In the genomic region with DNA sequence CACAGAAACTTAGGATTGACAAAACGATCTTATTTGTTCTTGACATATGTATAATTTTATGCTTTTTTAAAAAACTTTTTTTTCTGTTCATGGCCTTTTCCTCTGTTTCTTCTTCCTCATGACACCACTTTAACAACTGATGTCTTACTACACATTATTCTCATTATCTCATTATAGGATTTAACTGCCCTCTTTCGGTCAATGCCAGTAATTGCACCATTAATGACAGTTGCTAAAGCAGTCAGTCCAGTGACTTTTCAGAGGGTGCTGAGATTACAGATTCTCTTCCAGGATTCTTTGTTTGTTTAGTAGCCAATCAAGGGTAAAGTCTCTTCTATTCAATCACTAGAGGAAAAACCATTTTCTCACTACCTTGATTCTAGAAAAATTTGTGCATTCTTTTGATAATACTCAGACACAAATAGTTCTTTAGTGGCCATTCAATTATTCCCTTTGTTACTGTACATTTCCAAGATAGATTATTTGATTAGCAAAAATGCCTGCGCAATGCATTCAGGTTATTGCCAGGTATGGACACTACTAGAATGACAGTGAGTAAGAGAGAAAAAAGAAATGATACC, we compare ENCODE assay signal across 8 cellular contexts. TPM values are rescaled to one million over a fixed set of nuclear protein-coding genes. Genes with fewer than 3 reads are reported as not detected.
DNase-seq lines count a peak whose midpoint lies in the region; ATAC-seq, FAIRE-seq and TF ChIP-seq lines count a peak whose summit lies in the region.

No MANE protein-coding gene starts in this region.

- H3K4me3 ChIP-seq in HCT116 (replicated peaks in 1 of 2; ENCODE audit: low read depth in 1 of 2, low read length in 2 of 2): no peak overlapping the region
- H3K4me3 ChIP-seq in bronchial epithelial cell (ENCODE audit: low read depth, low read length): no peak overlapping the region
- H3K4me3 ChIP-seq in thyroid gland (replicated peaks in 1 of 3): no peak overlapping the region

- H3K9me2 ChIP-seq in HCT116 (ENCODE audit: insufficient read depth): no peaks in the 10 kb centered on the region

- no peak for TF ChIP-seq POLR2A in HCT116 (IDR thresholded peaks at IDR 0.05; ENCODE audit: borderline replicate concordance, extremely low read depth, insufficient read depth, insufficient read length)
- no peak for TF ChIP-seq POLR2A in thyroid gland (IDR thresholded peaks at IDR 0.05)

- DNase-seq in DMS53 treated with DMSO at 0.1 percent for 48 hours (lab: John Stamatoyannopoulos, UW; ENCODE audit: unreplicated experiment) (peak; percentile 88), HCT116 (ENCODE audit: low read depth, low spot score) (peak; percentile 18), NCI-H748 treated with DMSO at 0.1 percent for 48 hours (lab: John Stamatoyannopoulos, UW) (peak; percentile 38), bronchial epithelial cell (ENCODE audit: low read depth) (peak; percentile 53), kidney tubule cell (ENCODE audit: low spot score) (peak; percentile 59), thyroid gland (no peak), activated gamma-delta T cell (lab: John Stamatoyannopoulos, UW) (no peak)

- no peak overlapping the region for H3K27ac ChIP-seq in HCT116 (ENCODE audit: low read depth, low read length)
- H3K27ac ChIP-seq in thyroid gland: no peak overlapping the region

- 11 to 13% methylated on average over 3 of the region's 3 CpGs for WGBS in thyroid gland, 2 donors

- peak; percentile 78 for TF ChIP-seq RAD21 in HCT116 (IDR thresholded peaks at IDR 0.05; ENCODE audit: low read depth)

- H3K4me1 ChIP-seq in HCT116 (ENCODE audit: control insufficient read depth in 1 of 2, insufficient read depth in 2 of 2, low read length in 2 of 2) (no peaks in the 10 kb centered on the region), thyroid gland (no peaks in the 10 kb centered on the region)

- no peaks in the 10 kb centered on the region for H4K20me1 ChIP-seq in HCT116 (ENCODE audit: insufficient read depth)

- H3K36me3 ChIP-seq in HCT116 (ENCODE audit: control insufficient read depth in 1 of 2, insufficient read depth in 2 of 2, low read length in 2 of 2): no peaks in the 10 kb centered on the region
- no peaks in the 10 kb centered on the region for H3K36me3 ChIP-seq in bronchial epithelial cell (ENCODE audit: control insufficient read depth, insufficient read depth, low read length)
- no peaks in the 10 kb centered on the region for H3K36me3 ChIP-seq in thyroid gland

- FAIRE-seq in bronchial epithelial cell (lab: Jason Lieb, UNC): no peak

- RAD21 ChIA-PET in HCT116 (lab: Charles Lee; ENCODE audit: low non-redundant PET in 1 of 2, low total read pairs in 2 of 2, uncharacterized antibody in 2 of 2, unreplicated experiment in 2 of 2): no interaction called here

- peak; percentile 55 to 77 (median 57); a peak in 5 of 6 replicates for TF ChIP-seq CTCF in HCT116 (IDR thresholded peaks at IDR 0.05 in 2 of 3, conservative IDR thresholded peaks at IDR 0.05 in 1 of 3; ENCODE audit: borderline replicate concordance in 1 of 3, insufficient read depth in 1 of 3, low read depth in 2 of 3, low read length in 2 of 3)
- peak; percentile 53 for TF ChIP-seq CTCF in bronchial epithelial cell (IDR thresholded peaks at IDR 0.05; ENCODE audit: insufficient read depth, low read length, severe bottlenecking)
- TF ChIP-seq CTCF in thyroid gland (IDR thresholded peaks at IDR 0.05): peak in 5 of 6 experiments; percentile 31 to 74 (median 66)

- POLR2A ChIA-PET in HCT116 (lab: Charles Lee): no interaction called here

- H2AFZ ChIP-seq in HCT116 (ENCODE audit: low read depth, low read length, poor library complexity, severe bottlenecking): no peak overlapping the region

- H3K4me2 ChIP-seq in HCT116 (ENCODE audit: low read length): no peak overlapping the region

- H3K27me3 ChIP-seq in HCT116 (ENCODE audit: insufficient read depth, low read length) (0 out of 2 replicates have a peak, but pooled peaks cover 4% of the 10 kb centered on the region), bronchial epithelial cell (ENCODE audit: control insufficient read depth, insufficient read depth, low read length) (no peaks in the 10 kb centered on the region), thyroid gland (no peaks in the 10 kb centered on the region)

- peak; percentile 84 for ATAC-seq in HCT116
- no peak for ATAC-seq in HG02884 (IDR thresholded peaks at IDR 0.05; ENCODE audit: unreplicated experiment)

- intact Hi-C loops in HCT116 (cut with micrococcal nuclease) (loop anchor here (1.0 to 5.0 kb wide), 3 partner anchors 147 to 357 kb away; no protein-coding TSS in a partner anchor), thyroid gland (cut with DNase I) (loop anchor here (10.0 kb wide), 2 partner anchors 95 to 385 kb away; partner anchors contain the start of gene M6PR)

- no peaks in the 10 kb centered on the region for H3K79me2 ChIP-seq in HCT116 (ENCODE audit: insufficient read depth, low read length)

- no peaks in the 10 kb centered on the region for H3K9me3 ChIP-seq in HCT116 (ENCODE audit: control insufficient read depth in 1 of 2, insufficient read depth in 1 of 2, low read depth in 1 of 2, low read length in 2 of 2)
- H3K9me3 ChIP-seq in thyroid gland: no peaks in the 10 kb centered on the region

- CTCF ChIA-PET in HCT116 (lab: Charles Lee): interaction anchor here (1.0 to 1.6 kb wide), 5 partner anchors 11 to 540 kb away, joined by 3 to 13 read pairs (median 7); no protein-coding TSS in a partner anchor

- H3K9ac ChIP-seq in HCT116 (ENCODE audit: low read length): no peak overlapping the region

- no TSS peak for BruUV-seq in HCT116 (replicated peaks; lab: Mats Ljungman, UMichigan)

TF ChIP-seq in HCT116, 20 proteins besides CTCF, POLR2A, EP300 and RAD21:
- TF ChIP-seq ATF3 (IDR thresholded peaks at IDR 0.05): no peak
- peak; percentile 22; the same call in 1 of the 2 replicates for TF ChIP-seq CEBPB (IDR thresholded peaks at IDR 0.05; ENCODE audit: low read depth)

RNA-seq across cellular contexts. Expression of gene KLRG1, which starts 50.1 kb away (rescaled TPM):
- total RNA-seq in HCT116 (2021; ENCODE audit: unreplicated experiment) (1.5 TPM), bronchial epithelial cell (under 0.01 TPM in 1 of 2 replicates, not detected in the other), thyroid gland (1 to 10 TPM; 1.1 to 4.3 (median 3.0) TPM)
- polyA plus RNA-seq in HCT116 (2012): 0.30 and 0.57 TPM in 2 replicates

Comparison
In these comparisons a context has a peak if more than half of its experiments do, and no peak if none do; other contexts are left out.
1. DNase-seq: peak in DMS53 treated with DMSO at 0.1 percent for 48 hours (single experiment), HCT116 (single experiment), NCI-H748 treated with DMSO at 0.1 percent for 48 hours (single experiment), bronchial epithelial cell (single experiment) and kidney tubule cell (single experiment); none in thyroid gland (0 of 2) and activated gamma-delta T cell (single experiment).
2. Peak in every context shown above with its lines, with median percentiles within 50 percentile points of each other: CTCF ChIP-seq.